1 cellular context compared by ENCODE assay signal in the genomic region with DNA sequence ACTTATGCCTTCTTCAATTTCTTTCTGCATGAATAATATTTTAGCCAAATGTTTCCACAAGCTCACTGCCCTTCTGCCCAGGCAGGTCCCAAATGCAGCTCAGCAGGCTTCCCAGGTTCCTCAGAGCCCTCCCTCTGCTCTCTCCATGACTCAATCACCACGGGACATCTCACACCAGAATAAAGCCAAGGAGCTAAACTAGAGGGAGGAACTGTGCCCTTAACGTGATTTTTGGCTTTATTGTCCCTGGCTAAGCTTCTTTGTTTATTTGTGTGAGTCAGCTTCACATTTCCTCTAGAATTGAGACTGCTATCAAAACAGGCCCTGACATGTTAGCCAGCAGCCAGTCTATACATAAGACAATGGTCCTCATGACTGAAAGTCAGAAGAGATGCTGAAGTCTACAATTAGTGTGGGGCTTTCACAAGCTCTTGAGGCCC.
TF ChIP-seq lines count a peak whose summit lies in the region.

No MANE protein-coding gene starts in this region.

TF ChIP-seq in H1, 55 proteins besides CTCF, POLR2A, EP300 and RAD21 (continued from another document):
- TF ChIP-seq RFX5 (IDR thresholded peaks at IDR 0.05; ENCODE audit: borderline replicate concordance, low read depth, low read length): no peak
- no peak for TF ChIP-seq BACH1 (IDR thresholded peaks at IDR 0.05; ENCODE audit: low read length)
- no peak for TF ChIP-seq SAP30 (IDR thresholded peaks at IDR 0.05; ENCODE audit: insufficient read depth, insufficient replicate concordance, low read length)
- TF ChIP-seq, protein P1, sequence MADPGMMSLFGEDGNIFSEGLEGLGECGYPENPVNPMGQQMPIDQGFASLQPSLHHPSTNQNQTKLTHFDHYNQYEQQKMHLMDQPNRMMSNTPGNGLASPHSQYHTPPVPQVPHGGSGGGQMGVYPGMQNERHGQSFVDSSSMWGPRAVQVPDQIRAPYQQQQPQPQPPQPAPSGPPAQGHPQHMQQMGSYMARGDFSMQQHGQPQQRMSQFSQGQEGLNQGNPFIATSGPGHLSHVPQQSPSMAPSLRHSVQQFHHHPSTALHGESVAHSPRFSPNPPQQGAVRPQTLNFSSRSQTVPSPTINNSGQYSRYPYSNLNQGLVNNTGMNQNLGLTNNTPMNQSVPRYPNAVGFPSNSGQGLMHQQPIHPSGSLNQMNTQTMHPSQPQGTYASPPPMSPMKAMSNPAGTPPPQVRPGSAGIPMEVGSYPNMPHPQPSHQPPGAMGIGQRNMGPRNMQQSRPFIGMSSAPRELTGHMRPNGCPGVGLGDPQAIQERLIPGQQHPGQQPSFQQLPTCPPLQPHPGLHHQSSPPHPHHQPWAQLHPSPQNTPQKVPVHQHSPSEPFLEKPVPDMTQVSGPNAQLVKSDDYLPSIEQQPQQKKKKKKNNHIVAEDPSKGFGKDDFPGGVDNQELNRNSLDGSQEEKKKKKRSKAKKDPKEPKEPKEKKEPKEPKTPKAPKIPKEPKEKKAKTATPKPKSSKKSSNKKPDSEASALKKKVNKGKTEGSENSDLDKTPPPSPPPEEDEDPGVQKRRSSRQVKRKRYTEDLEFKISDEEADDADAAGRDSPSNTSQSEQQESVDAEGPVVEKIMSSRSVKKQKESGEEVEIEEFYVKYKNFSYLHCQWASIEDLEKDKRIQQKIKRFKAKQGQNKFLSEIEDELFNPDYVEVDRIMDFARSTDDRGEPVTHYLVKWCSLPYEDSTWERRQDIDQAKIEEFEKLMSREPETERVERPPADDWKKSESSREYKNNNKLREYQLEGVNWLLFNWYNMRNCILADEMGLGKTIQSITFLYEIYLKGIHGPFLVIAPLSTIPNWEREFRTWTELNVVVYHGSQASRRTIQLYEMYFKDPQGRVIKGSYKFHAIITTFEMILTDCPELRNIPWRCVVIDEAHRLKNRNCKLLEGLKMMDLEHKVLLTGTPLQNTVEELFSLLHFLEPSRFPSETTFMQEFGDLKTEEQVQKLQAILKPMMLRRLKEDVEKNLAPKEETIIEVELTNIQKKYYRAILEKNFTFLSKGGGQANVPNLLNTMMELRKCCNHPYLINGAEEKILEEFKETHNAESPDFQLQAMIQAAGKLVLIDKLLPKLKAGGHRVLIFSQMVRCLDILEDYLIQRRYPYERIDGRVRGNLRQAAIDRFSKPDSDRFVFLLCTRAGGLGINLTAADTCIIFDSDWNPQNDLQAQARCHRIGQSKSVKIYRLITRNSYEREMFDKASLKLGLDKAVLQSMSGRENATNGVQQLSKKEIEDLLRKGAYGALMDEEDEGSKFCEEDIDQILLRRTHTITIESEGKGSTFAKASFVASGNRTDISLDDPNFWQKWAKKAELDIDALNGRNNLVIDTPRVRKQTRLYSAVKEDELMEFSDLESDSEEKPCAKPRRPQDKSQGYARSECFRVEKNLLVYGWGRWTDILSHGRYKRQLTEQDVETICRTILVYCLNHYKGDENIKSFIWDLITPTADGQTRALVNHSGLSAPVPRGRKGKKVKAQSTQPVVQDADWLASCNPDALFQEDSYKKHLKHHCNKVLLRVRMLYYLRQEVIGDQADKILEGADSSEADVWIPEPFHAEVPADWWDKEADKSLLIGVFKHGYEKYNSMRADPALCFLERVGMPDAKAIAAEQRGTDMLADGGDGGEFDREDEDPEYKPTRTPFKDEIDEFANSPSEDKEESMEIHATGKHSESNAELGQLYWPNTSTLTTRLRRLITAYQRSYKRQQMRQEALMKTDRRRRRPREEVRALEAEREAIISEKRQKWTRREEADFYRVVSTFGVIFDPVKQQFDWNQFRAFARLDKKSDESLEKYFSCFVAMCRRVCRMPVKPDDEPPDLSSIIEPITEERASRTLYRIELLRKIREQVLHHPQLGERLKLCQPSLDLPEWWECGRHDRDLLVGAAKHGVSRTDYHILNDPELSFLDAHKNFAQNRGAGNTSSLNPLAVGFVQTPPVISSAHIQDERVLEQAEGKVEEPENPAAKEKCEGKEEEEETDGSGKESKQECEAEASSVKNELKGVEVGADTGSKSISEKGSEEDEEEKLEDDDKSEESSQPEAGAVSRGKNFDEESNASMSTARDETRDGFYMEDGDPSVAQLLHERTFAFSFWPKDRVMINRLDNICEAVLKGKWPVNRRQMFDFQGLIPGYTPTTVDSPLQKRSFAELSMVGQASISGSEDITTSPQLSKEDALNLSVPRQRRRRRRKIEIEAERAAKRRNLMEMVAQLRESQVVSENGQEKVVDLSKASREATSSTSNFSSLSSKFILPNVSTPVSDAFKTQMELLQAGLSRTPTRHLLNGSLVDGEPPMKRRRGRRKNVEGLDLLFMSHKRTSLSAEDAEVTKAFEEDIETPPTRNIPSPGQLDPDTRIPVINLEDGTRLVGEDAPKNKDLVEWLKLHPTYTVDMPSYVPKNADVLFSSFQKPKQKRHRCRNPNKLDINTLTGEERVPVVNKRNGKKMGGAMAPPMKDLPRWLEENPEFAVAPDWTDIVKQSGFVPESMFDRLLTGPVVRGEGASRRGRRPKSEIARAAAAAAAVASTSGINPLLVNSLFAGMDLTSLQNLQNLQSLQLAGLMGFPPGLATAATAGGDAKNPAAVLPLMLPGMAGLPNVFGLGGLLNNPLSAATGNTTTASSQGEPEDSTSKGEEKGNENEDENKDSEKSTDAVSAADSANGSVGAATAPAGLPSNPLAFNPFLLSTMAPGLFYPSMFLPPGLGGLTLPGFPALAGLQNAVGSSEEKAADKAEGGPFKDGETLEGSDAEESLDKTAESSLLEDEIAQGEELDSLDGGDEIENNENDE (IDR thresholded peaks at IDR 0.05; ENCODE audit: insufficient replicate concordance, low read length): no peak
